In the genomic region with DNA sequence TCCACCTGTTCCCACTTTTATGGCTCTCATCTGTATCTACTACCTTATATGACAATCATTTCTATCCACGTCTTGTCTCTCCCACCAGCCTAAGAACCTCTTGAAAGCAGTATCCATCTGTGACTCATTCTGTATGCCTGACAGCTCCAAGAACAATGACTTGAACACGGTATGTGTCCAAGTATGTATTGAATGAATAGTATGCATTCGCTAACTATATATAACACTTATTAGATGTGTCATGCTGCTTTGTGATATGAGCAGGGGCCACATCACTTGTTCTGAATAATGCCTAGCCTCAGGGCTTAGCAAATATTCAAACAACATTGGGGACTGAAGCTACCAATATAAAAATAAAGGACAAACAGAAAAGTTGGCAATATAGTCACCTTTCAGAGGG, we compare ENCODE assay signal across 22 cellular contexts. TPM values are rescaled to one million over a fixed set of nuclear protein-coding genes. Genes with fewer than 3 reads are reported as not detected.
DNase-seq lines count a peak whose midpoint lies in the region; ATAC-seq lines count a peak whose summit lies in the region.
"Had no signal": no experiment of that assay in that cellular context is flagged by ENCODE, and none has a peak within 500 bp of the region (broad histone marks: within the 10 kb centered on the region; RNA-seq: fewer than 3 reads in every experiment).

No MANE protein-coding gene starts in this region.

- ATAC-seq in T-helper 17 cell, result no peak
- ATAC-seq in GM18861 (IDR thresholded peaks at IDR 0.05; ENCODE audit: unreplicated experiment), result no peak
- ATAC-seq: stimulated activated naive CD8-positive, alpha-beta T cell treated with anti-CD3 and anti-CD28 coated beads, Interleukin-15, Interleukin-2, amounts not matched to agents 100 U/mL and 50 U/mL, for 24 hours had no signal

- H3K36me3 ChIP-seq in skeletal muscle satellite cell (ENCODE audit: insufficient read depth, low read length), result peaks cover 3% of the 10 kb centered on the region

- H3K27ac Mint-ChIP-seq in T-helper 17 cell, result no peak overlapping the region
- H3K27ac Mint-ChIP-seq: activated naive CD4-positive, alpha-beta T cell treated with anti-CD3 and anti-CD28 coated beads, Interleukin-2, amount 50 U/mL, for 24 hours; endodermal cell; nephron had no signal

- no peak overlapping the region for H3K9ac ChIP-seq in skeletal muscle satellite cell (ENCODE audit: low read depth, low read length)

- H3K9me3 ChIP-seq in skeletal muscle satellite cell (replicated peaks; ENCODE audit: low read length) (no peaks in the 10 kb centered on the region), T-helper 17 cell (ENCODE audit: control insufficient read depth, low read length, poor library complexity, severe bottlenecking) (no peaks in the 10 kb centered on the region)
- H3K9me3 ChIP-seq: upper lobe of left lung had no signal

- peaks cover 2% of the 10 kb centered on the region for H3K36me3 Mint-ChIP-seq in T-helper 17 cell (ENCODE audit: low read depth)
- H3K36me3 Mint-ChIP-seq: activated naive CD4-positive, alpha-beta T cell treated with anti-CD3 and anti-CD28 coated beads, Interleukin-2, amount 50 U/mL, for 24 hours had no signal

- peaks cover 11% of the 10 kb centered on the region for H3K27me3 Mint-ChIP-seq in T-helper 17 cell

- no peak overlapping the region for H3K4me3 Mint-ChIP-seq in T-helper 17 cell
- H3K4me3 Mint-ChIP-seq: activated naive CD4-positive, alpha-beta T cell treated with anti-CD3 and anti-CD28 coated beads, Interleukin-2, amount 50 U/mL, for 24 hours; CD14-positive monocyte; endodermal cell; nephron had no signal

- H3K27me3 ChIP-seq in skeletal muscle satellite cell (ENCODE audit: control insufficient read depth, insufficient read depth, low read length), result no peaks in the 10 kb centered on the region
- H3K27me3 ChIP-seq: upper lobe of left lung had no signal

- peak overlapping the region; percentile 20 for H3K4me2 ChIP-seq in skeletal muscle satellite cell (ENCODE audit: low read length)

- H3K4me3 ChIP-seq in skeletal muscle satellite cell (ENCODE audit: low read length), result no peak overlapping the region
- H3K4me3 ChIP-seq: SK-N-MC, upper lobe of left lung had no signal

- peaks cover 3% of the 10 kb centered on the region for H3K4me1 Mint-ChIP-seq in T-helper 17 cell

- DNase-seq in DMS53 (lab: John Stamatoyannopoulos, UW), result peak; percentile 25
- DNase-seq in DMS53 treated with DMSO at 0.1 percent for 48 hours (lab: John Stamatoyannopoulos, UW; ENCODE audit: unreplicated experiment), result no peak
- DNase-seq in RPMI7951 (ENCODE audit: low read depth), result peak; percentile 47
- peak; percentile 46 for DNase-seq in epithelial cell of prostate (ENCODE audit: low read depth, low spot score)
- DNase-seq in T-helper 17 cell, result no peak
- no peak for DNase-seq in DMS79 (lab: John Stamatoyannopoulos, UW)
- DNase-seq: activated T-cell treated with anti-CD3 and anti-CD28 coated beads, Interleukin-2, amount 50 U/mL, for 1 hour; central memory CD4-positive, alpha-beta T cell; endodermal cell; mesendoderm; NCI-H1436 treated with DMSO at 0.1 percent for 48 hours; NCI-H446 treated with DMSO at 0.1 percent for 48 hours; stimulated activated CD4-positive, alpha-beta T cell treated with anti-CD3 and anti-CD28 coated beads, Interleukin-15, amount 100 ng/mL, for 24 hours; stimulated activated naive CD8-positive, alpha-beta T cell treated with anti-CD3 and anti-CD28 coated beads, Interleukin-15, Interleukin-2, amounts not matched to agents 100 U/mL and 50 U/mL, for 24 hours; upper lobe of left lung had no signal

- peaks cover 16% of the 10 kb centered on the region for H3K4me1 ChIP-seq in skeletal muscle satellite cell (ENCODE audit: control insufficient read depth, insufficient read depth, low read length)

- peak overlapping the region; percentile 46 for H3K27ac ChIP-seq in epithelial cell of prostate
- H3K27ac ChIP-seq: 22Rv1, SK-N-MC, upper lobe of left lung had no signal

RNA-seq across cellular contexts. Expression of gene OPHN1, which starts 4.9 kb away (rescaled TPM):
- 3.5 and 6.0 TPM in 2 replicates for total RNA-seq in RPMI7951 (2014; rRNA removed; shearing (Covaris generic))
- total RNA-seq in skeletal muscle satellite cell (2012; rRNA removed), result 2.2 and 3.5 TPM in 2 replicates
- total RNA-seq in T-helper 17 cell, result 1 to 10 TPM in 1 of 2 donors, under 1 TPM in 1; 0.37 to 1.4 TPM

Comparison
In these comparisons a context has a peak if more than half of its experiments do, and no peak if none do; other contexts are left out.
1. DNase-seq: peak in DMS53 (single experiment), RPMI7951 (single experiment) and epithelial cell of prostate (single experiment); none in DMS53 treated with DMSO at 0.1 percent for 48 hours (single experiment), T-helper 17 cell (0 of 3) and DMS79 (single experiment).